24 cellular contexts compared by ENCODE assay signal in genomic region chr13:38967446-38967845, GRCh38. TPM values are rescaled to one million over a fixed set of nuclear protein-coding genes. Genes with fewer than 3 reads are reported as not detected.
"Had no signal": no experiment of that assay in that cellular context is flagged by ENCODE, and none has a peak within 500 bp of the region (broad histone marks: within the 10 kb centered on the region; RNA-seq: fewer than 3 reads in every experiment).

No MANE protein-coding gene starts in this region.

- H3K4me3 Mint-ChIP-seq: dendritic cell treated with granulocyte-macrophage colony-stimulating factor and Interleukin-4, amounts not matched to agents 40 ng/mL and 50 ng/mL, for 4 days; effector memory CD8-positive, alpha-beta T cell; natural killer cell treated with Interleukin-12 subunit alpha and Interleukin-12 subunit beta and Interleukin-15 and Interleukin-18, amount 100 ng/mL, for 72 hours; neural progenitor cell; type B pancreatic cell had no signal

- H3K27ac Mint-ChIP-seq: dendritic cell treated with granulocyte-macrophage colony-stimulating factor and Interleukin-4, amounts not matched to agents 40 ng/mL and 50 ng/mL, for 4 days; effector memory CD8-positive, alpha-beta T cell; natural killer cell treated with Interleukin-12 subunit alpha and Interleukin-12 subunit beta and Interleukin-15 and Interleukin-18, amount 100 ng/mL, for 72 hours; neural progenitor cell; type B pancreatic cell had no signal

- H3K27me3 Mint-ChIP-seq: dendritic cell treated with granulocyte-macrophage colony-stimulating factor and Interleukin-4, amounts not matched to agents 40 ng/mL and 50 ng/mL, for 4 days had no signal

- H3K9me3 Mint-ChIP-seq: dendritic cell treated with granulocyte-macrophage colony-stimulating factor and Interleukin-4, amounts not matched to agents 40 ng/mL and 50 ng/mL, for 4 days; effector memory CD8-positive, alpha-beta T cell; natural killer cell treated with Interleukin-12 subunit alpha and Interleukin-12 subunit beta and Interleukin-15 and Interleukin-18, amount 100 ng/mL, for 72 hours; neural progenitor cell; type B pancreatic cell had no signal

- DNase-seq: effector memory CD8-positive, alpha-beta T cell; head of caudate nucleus; left colon; left ventricle myocardium superior; mesenchymal stem cell; midbrain; nucleus accumbens; ovary; sigmoid colon; small intestine; stimulated activated CD4-positive, alpha-beta T cell treated with anti-CD3 and anti-CD28 coated beads, Interleukin-12 subunit alpha, Interleukin-12 subunit beta, amount 100 ng/mL, for 4 hours; stimulated activated naive CD4-positive, alpha-beta T cell; stomach; substantia nigra; thyroid gland had no signal

- ATAC-seq: effector memory CD8-positive, alpha-beta T cell; left colon; left ventricle myocardium superior; natural killer cell treated with Interleukin-12 subunit alpha and Interleukin-12 subunit beta and Interleukin-15 and Interleukin-18, amount 100 ng/mL, for 72 hours had no signal

- H3K36me3 Mint-ChIP-seq: natural killer cell treated with Interleukin-12 subunit alpha and Interleukin-12 subunit beta and Interleukin-15 and Interleukin-18, amount 100 ng/mL, for 72 hours; neural progenitor cell; type B pancreatic cell had no signal

- H3K4me1 Mint-ChIP-seq: neural progenitor cell had no signal

RNA-seq across cellular contexts. Expression of gene STOML3, which starts 23.2 kb away (rescaled TPM):
- total RNA-seq: esophagus muscularis mucosa; hepatocyte; kidney epithelial cell; left ventricle myocardium superior; natural killer cell treated with Interleukin-12 subunit alpha and Interleukin-12 subunit beta and Interleukin-15 and Interleukin-18, amount 100 ng/mL, for 72 hours; posterior vena cava; right atrium auricular region; sigmoid colon; stomach; thyroid gland had no signal
